9 cellular contexts compared by ENCODE assay signal in the genomic region with DNA sequence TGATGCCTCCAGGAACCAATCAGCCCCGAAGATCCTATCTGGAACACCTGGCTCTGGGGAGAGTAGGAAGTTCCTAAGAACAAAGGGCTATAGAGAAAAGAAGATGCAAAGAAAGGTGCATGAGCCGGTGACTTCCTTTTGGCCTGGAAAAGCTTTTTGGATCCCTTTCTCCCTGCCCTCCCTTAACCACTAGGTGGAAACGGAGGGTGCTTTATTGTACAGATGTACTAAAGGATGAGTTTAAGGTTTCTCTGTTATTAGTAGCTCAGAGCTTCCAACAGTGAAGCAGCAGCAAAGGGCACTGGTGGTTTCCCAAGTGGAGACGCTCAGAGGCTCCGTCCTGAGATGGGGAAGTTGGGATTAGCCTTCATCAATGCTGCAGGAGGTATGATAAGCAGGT. TPM values are rescaled to one million over a fixed set of nuclear protein-coding genes. Genes with fewer than 3 reads are reported as not detected.
DNase-seq lines count a peak whose midpoint lies in the region; ATAC-seq lines count a peak whose summit lies in the region.
"Had no signal": no experiment of that assay in that cellular context is flagged by ENCODE, and none has a peak within 500 bp of the region (broad histone marks: within the 10 kb centered on the region; RNA-seq: fewer than 3 reads in every experiment).

No MANE protein-coding gene starts in this region.

- H3K9me3 Mint-ChIP-seq in activated CD8-positive, alpha-beta T cell treated with anti-CD3 and anti-CD28 coated beads, Interleukin-2, amount 10 ng/mL, durations not matched to agents 7 days and 5 days (ENCODE audit: insufficient read depth), result no peaks in the 10 kb centered on the region
- no peaks in the 10 kb centered on the region for H3K9me3 Mint-ChIP-seq in immature natural killer cell

- peak overlapping the region; percentile 71 for H3K4me3 Mint-ChIP-seq in activated CD8-positive, alpha-beta T cell treated with anti-CD3 and anti-CD28 coated beads, Interleukin-2, amount 10 ng/mL, durations not matched to agents 7 days and 5 days
- peak overlapping the region in 4 of 5 donors; percentile 1 to 71 (median 33) for H3K4me3 Mint-ChIP-seq in immature natural killer cell

- no peaks in the 10 kb centered on the region for H3K79me2 ChIP-seq in Karpas-422 (ENCODE audit: low read length)

- ATAC-seq in GM21576 (IDR thresholded peaks at IDR 0.05; ENCODE audit: unreplicated experiment) (peak; percentile 26), GM18861 (IDR thresholded peaks at IDR 0.05; ENCODE audit: unreplicated experiment) (no peak)
- ATAC-seq in activated CD8-positive, alpha-beta T cell treated with anti-CD3 and anti-CD28 coated beads, Interleukin-2, amount 10 ng/mL, durations not matched to agents 7 days and 5 days, result peak; percentile 52

- peak overlapping the region; percentile 44 for H3K9ac ChIP-seq in Karpas-422 (ENCODE audit: low read length)

- DNase-seq in NCI-H748 (lab: John Stamatoyannopoulos, UW; ENCODE audit: unreplicated experiment) (peak; percentile 7), NCI-H748 treated with DMSO at 0.1 percent for 48 hours (lab: John Stamatoyannopoulos, UW) (no peak), Karpas-422 (peak; percentile 58), immature natural killer cell (no peak)
- DNase-seq in activated CD8-positive, alpha-beta T cell treated with anti-CD3 and anti-CD28 coated beads, Interleukin-2, amount 10 ng/mL, durations not matched to agents 7 days and 5 days, result no peak
- DNase-seq in activated effector memory CD4-positive, alpha-beta T cell treated with anti-CD3 and anti-CD28 coated beads, Interleukin-2, amount 50 U/mL, for 16 hours, result no peak

- POLR2A ChIA-PET in activated CD8-positive, alpha-beta T cell treated with anti-CD3 and anti-CD28 coated beads, Interleukin-2, amount 10 ng/mL, durations not matched to agents 7 days and 5 days (lab: Charles Lee), result interaction anchor here (0.6 kb wide), 1 partner anchor 201 kb away, joined by 4 read pairs; no protein-coding TSS in a partner anchor

- H3K27me3 ChIP-seq in Karpas-422 (ENCODE audit: low read length), result no peaks in the 10 kb centered on the region

- no peaks in the 10 kb centered on the region for H3K36me3 Mint-ChIP-seq in activated CD8-positive, alpha-beta T cell treated with anti-CD3 and anti-CD28 coated beads, Interleukin-2, amount 10 ng/mL, durations not matched to agents 7 days and 5 days (ENCODE audit: low read depth)
- no peaks in the 10 kb centered on the region for H3K36me3 Mint-ChIP-seq in immature natural killer cell

- H3K36me3 ChIP-seq in Karpas-422 (ENCODE audit: insufficient read depth, low read length), result no peaks in the 10 kb centered on the region

- H3K27ac ChIP-seq in Karpas-422 (ENCODE audit: low read length), result no peak overlapping the region

- CTCF ChIA-PET in activated CD8-positive, alpha-beta T cell treated with anti-CD3 and anti-CD28 coated beads, Interleukin-2, amount 10 ng/mL, durations not matched to agents 7 days and 5 days (lab: Charles Lee), result interaction anchor here (0.7 to 5.8 kb wide), 10 partner anchors 12 to 772 kb away, joined by 3 to 47 read pairs (median 4); no protein-coding TSS in a partner anchor

- no peaks in the 10 kb centered on the region for H4K20me1 ChIP-seq in Karpas-422 (ENCODE audit: insufficient read depth, low read depth, low read length)

- H3K4me1 Mint-ChIP-seq in activated CD8-positive, alpha-beta T cell treated with anti-CD3 and anti-CD28 coated beads, Interleukin-2, amount 10 ng/mL, durations not matched to agents 7 days and 5 days (ENCODE audit: low read depth), result peaks cover 39% of the 10 kb centered on the region
- H3K4me1 Mint-ChIP-seq in immature natural killer cell, result peaks cover 12% of the 10 kb centered on the region in 2 donors

- peaks cover 10% of the 10 kb centered on the region for H3K27me3 Mint-ChIP-seq in activated CD8-positive, alpha-beta T cell treated with anti-CD3 and anti-CD28 coated beads, Interleukin-2, amount 10 ng/mL, durations not matched to agents 7 days and 5 days (ENCODE audit: low read depth)
- peaks cover 0 to 9% (median 0%) of the 10 kb centered on the region in 3 donors for H3K27me3 Mint-ChIP-seq in immature natural killer cell (ENCODE audit: low read depth in 3 of 3)

- H2AFZ ChIP-seq in Karpas-422 (ENCODE audit: low read length), result peak overlapping the region; percentile 64; the same call in 1 of the 2 replicates

- peak overlapping the region; percentile 54 for H3K4me3 ChIP-seq in Karpas-422 (ENCODE audit: low read length)

- H3K9me3 ChIP-seq in Karpas-422 (ENCODE audit: low read length), result no peaks in the 10 kb centered on the region

- H3K4me2 ChIP-seq in Karpas-422 (ENCODE audit: low read depth, low read length, poor library complexity, severe bottlenecking), result peak overlapping the region; percentile 50

- H3K9me2 ChIP-seq in Karpas-422 (replicated peaks; ENCODE audit: insufficient read depth, low read length), result no peaks in the 10 kb centered on the region

- peak overlapping the region; percentile 78 for H3K27ac Mint-ChIP-seq in activated CD8-positive, alpha-beta T cell treated with anti-CD3 and anti-CD28 coated beads, Interleukin-2, amount 10 ng/mL, durations not matched to agents 7 days and 5 days
- H3K27ac Mint-ChIP-seq in immature natural killer cell, result peak overlapping the region in 1 of 6 donors; percentile 57

- H3K4me1 ChIP-seq in Karpas-422 (ENCODE audit: low read length), result peaks cover 13% of the 10 kb centered on the region

RNA-seq across cellular contexts. Expression of a gene that starts 6.0 kb away (rescaled TPM):
- not detected in 2 replicates for total RNA-seq in Karpas-422 (2014; rRNA removed; shearing (Covaris generic); ENCODE audit: low replicate concordance)
- total RNA-seq in activated CD8-positive, alpha-beta T cell treated with anti-CD3 and anti-CD28 coated beads, Interleukin-2, amount 10 ng/mL, durations not matched to agents 7 days and 5 days, result 10 to 100 TPM; 26.5 to 27.0 TPM
- polyA plus RNA-seq in immature natural killer cell, result not detected
- total RNA-seq: glomerular endothelial cell had no signal

Comparison
In these comparisons a context has a peak if more than half of its experiments do, and no peak if none do; other contexts are left out.
1. DNase-seq: peak in NCI-H748 (single experiment) and Karpas-422 (single experiment); none in NCI-H748 treated with DMSO at 0.1 percent for 48 hours (single experiment), activated CD8-positive, alpha-beta T cell treated with anti-CD3 and anti-CD28 coated beads, Interleukin-2, amount 10 ng/mL, durations not matched to agents 7 days and 5 days (single experiment), immature natural killer cell (0 of 3) and activated effector memory CD4-positive, alpha-beta T cell treated with anti-CD3 and anti-CD28 coated beads, Interleukin-2, amount 50 U/mL, for 16 hours (single experiment).
2. RNA of a gene that starts 6.0 kb away (total RNA-seq): 26.5 to 27.0 TPM in activated CD8-positive, alpha-beta T cell treated with anti-CD3 and anti-CD28 coated beads, Interleukin-2, amount 10 ng/mL, durations not matched to agents 7 days and 5 days; not detected in Karpas-422; every median in the first group is over 10 times any median in the second.